In genomic region chr10:126218174-126218573, GRCh38 we compare ENCODE assay signal across 23 cellular contexts.
DNase-seq lines count a peak whose midpoint lies in the region; ATAC-seq, FAIRE-seq and TF ChIP-seq lines count a peak whose summit lies in the region.
"Had no signal": no experiment of that assay in that cellular context is flagged by ENCODE, and none has a peak within 500 bp of the region (broad histone marks: within the 10 kb centered on the region; RNA-seq: fewer than 3 reads in every experiment).

No MANE protein-coding gene starts in this region.

- no peak for TF ChIP-seq CTCF in HEK293 (tag by site-specific recombination; IDR thresholded peaks at IDR 0.05)
- TF ChIP-seq CTCF in H1 (IDR thresholded peaks at IDR 0.05; ENCODE audit: control extremely low read depth in 1 of 3, insufficient read depth in 1 of 3, low read depth in 1 of 3, low read length in 3 of 3), result no peak
- TF ChIP-seq CTCF in neural progenitor cell (IDR thresholded peaks at IDR 0.05), result no peak
- no peak for TF ChIP-seq CTCF in natural killer cell (IDR thresholded peaks at IDR 0.05)

- H3K27me3 Mint-ChIP-seq in neural progenitor cell (ENCODE audit: insufficient read depth, low read depth), result no peaks in the 10 kb centered on the region
- H3K27me3 Mint-ChIP-seq in natural killer cell (ENCODE audit: low read depth in 2 of 2), result peaks cover 14 to 17% of the 10 kb centered on the region in 2 donors

- DNase-seq in H1 (ENCODE audit: low read depth in 1 of 2, low spot score in 2 of 2) (no peak), neural progenitor cell (ENCODE audit: low spot score) (no peak), natural killer cell (no peak)
- DNase-seq: AML-193; Caco-2; Calu3; CD4-positive, alpha-beta T cell; CD8-positive, alpha-beta T cell; DMS79 treated with DMSO at 0.1 percent for 48 hours; GF-D8 had no signal

- H3K4me3 Mint-ChIP-seq in neural progenitor cell, result no peak overlapping the region
- no peak overlapping the region for H3K4me3 Mint-ChIP-seq in natural killer cell
- H3K4me3 Mint-ChIP-seq: B cell; CD4-positive, alpha-beta T cell; CD8-positive, alpha-beta T cell had no signal

- H3K4me1 Mint-ChIP-seq in neural progenitor cell (peaks cover 23% of the 10 kb centered on the region), natural killer cell (no peaks in the 10 kb centered on the region)
- H3K4me1 Mint-ChIP-seq: B cell had no signal

- H2BK12ac ChIP-seq in H1 (ENCODE audit: low read depth, low read length), result no peak overlapping the region

- H3K36me3 Mint-ChIP-seq in neural progenitor cell (no peaks in the 10 kb centered on the region), natural killer cell (no peaks in the 10 kb centered on the region)
- H3K36me3 Mint-ChIP-seq: CD8-positive, alpha-beta T cell had no signal

- no peaks in the 10 kb centered on the region for H4K20me1 ChIP-seq in H1 (replicated peaks in 1 of 2; ENCODE audit: control insufficient read depth in 1 of 2, insufficient read depth in 2 of 2, low read length in 2 of 2)
- no peaks in the 10 kb centered on the region for H4K20me1 ChIP-seq in neural progenitor cell (ENCODE audit: low read depth)
- H4K20me1 ChIP-seq: BLaER1 treated with 17β-estradiol and CSF1 and Interleukin-3, amounts not matched to agents 10 nM and 100 nM had no signal

- H3K36me3 ChIP-seq in HEK293 (ENCODE audit: control insufficient read depth in 2 of 2, insufficient read depth in 1 of 2, low read length in 2 of 2) (no peaks in the 10 kb centered on the region), H1 (ENCODE audit: control insufficient read depth in 2 of 4, insufficient read depth in 4 of 4, low read length in 3 of 4) (no peaks in the 10 kb centered on the region), neural progenitor cell (no peaks in the 10 kb centered on the region)
- H3K36me3 ChIP-seq: BLaER1 treated with 17β-estradiol and CSF1 and Interleukin-3, amounts not matched to agents 10 nM and 100 nM had no signal

- TF ChIP-seq EP300 in H1 (IDR thresholded peaks at IDR 0.05; ENCODE audit: borderline replicate concordance in 1 of 2, low read depth in 2 of 2, low read length in 2 of 2), result no peak

- H3K27me3 ChIP-seq in H1 (replicated peaks in 1 of 4; ENCODE audit: control insufficient read depth in 3 of 4, extremely low read depth in 1 of 4, insufficient read depth in 3 of 4, low read length in 3 of 4) (no peaks in the 10 kb centered on the region), neural progenitor cell (no peaks in the 10 kb centered on the region)
- H3K27me3 ChIP-seq: BLaER1 treated with 17β-estradiol and CSF1 and Interleukin-3, amounts not matched to agents 10 nM and 100 nM had no signal

- no peak overlapping the region for H3K9ac ChIP-seq in H1 (replicated peaks in 1 of 4; ENCODE audit: extremely low read depth in 1 of 4, low read depth in 3 of 4, low read length in 3 of 4)
- H3K9ac ChIP-seq in neural progenitor cell, result no peak overlapping the region
- H3K9ac ChIP-seq: BLaER1 treated with 17β-estradiol and CSF1 and Interleukin-3, amounts not matched to agents 10 nM and 100 nM had no signal

- H3K9me3 Mint-ChIP-seq in neural progenitor cell (no peaks in the 10 kb centered on the region), natural killer cell (no peaks in the 10 kb centered on the region)
- H3K9me3 Mint-ChIP-seq: CD4-positive, alpha-beta T cell; CD8-positive, alpha-beta T cell had no signal

- H2AK5ac ChIP-seq in H1 (ENCODE audit: low read depth, low read length), result no peak overlapping the region

- 96% methylated on average over 5 of the region's 5 CpGs; no CpG with 5 or more reads in 1 of the 2 experiments for WGBS in H1 (ENCODE audit: extremely low coverage in 1 of 2, insufficient coverage in 1 of 2, insufficient read length in 1 of 2, insufficient replicate concordance in 2 of 2, low coverage in 1 of 2, low lambda C conversion rate in 2 of 2, missing lambda C conversion rate in 1 of 2), 2 experiments

- POLR2A ChIA-PET in HEK293 (lab: Yijun Ruan, JAX) (no interaction called here), H1 (lab: Charles Lee; ENCODE audit: partially characterized antibody) (interaction anchor here (0.6 kb wide), 1 partner anchor 346 kb away, joined by 3 read pairs; no protein-coding TSS in a partner anchor)

- no peak overlapping the region for H3K27ac ChIP-seq in HEK293 (ENCODE audit: extremely low read depth, low read depth, low read length)
- no peak overlapping the region for H3K27ac ChIP-seq in H1 (ENCODE audit: low read depth, low read length)
- no peak overlapping the region for H3K27ac ChIP-seq in neural progenitor cell
- H3K27ac ChIP-seq: 22Rv1; A549; BLaER1 treated with 17β-estradiol and CSF1 and Interleukin-3, amounts not matched to agents 10 nM and 100 nM; C4-2B had no signal

- no peak for TF ChIP-seq POLR2A in H1 (IDR thresholded peaks at IDR 0.05; ENCODE audit: control extremely low read depth in 1 of 2, low read depth in 2 of 2, low read length in 2 of 2)

- no peak overlapping the region for H3K4me2 ChIP-seq in H1 (ENCODE audit: insufficient read depth in 1 of 2, low read depth in 2 of 2, low read length in 2 of 2)
- no peak overlapping the region for H3K4me2 ChIP-seq in neural progenitor cell
- H3K4me2 ChIP-seq: A549; BLaER1 treated with 17β-estradiol and CSF1 and Interleukin-3, amounts not matched to agents 10 nM and 100 nM had no signal

- ATAC-seq in HG02763 (IDR thresholded peaks at IDR 0.05; ENCODE audit: unreplicated experiment) (no peak), GM19467 (IDR thresholded peaks at IDR 0.05; ENCODE audit: unreplicated experiment) (no peak), natural killer cell (no peak)
- ATAC-seq: A549; CD8-positive, alpha-beta T cell; GM12878 had no signal

- intact Hi-C loops in natural killer cell (cut with micrococcal nuclease), result no loop called here

- H3K79me1 ChIP-seq in H1 (ENCODE audit: low read depth, low read length), result no peaks in the 10 kb centered on the region

- no peak overlapping the region for H3K23ac ChIP-seq in H1 (ENCODE audit: insufficient read length)

- H3K27ac Mint-ChIP-seq in neural progenitor cell (peak overlapping the region; percentile 34), natural killer cell (no peak overlapping the region)
- H3K27ac Mint-ChIP-seq: B cell; CD4-positive, alpha-beta T cell; CD8-positive, alpha-beta T cell had no signal

- CTCF ChIA-PET in HEK293 (lab: Yijun Ruan, JAX), result no interaction called here
- CTCF ChIA-PET in H1 (lab: Charles Lee; ENCODE audit: partially characterized antibody), result interaction anchor here (0.6 to 0.7 kb wide), 2 partner anchors 102 to 268 kb away, joined by 3 read pairs; no protein-coding TSS in a partner anchor

- H3K4me1 ChIP-seq in HEK293 (ENCODE audit: control insufficient read depth, insufficient read depth, low read length) (peaks cover 18% of the 10 kb centered on the region), H1 (replicated peaks in 1 of 4; ENCODE audit: control insufficient read depth in 3 of 4, insufficient read depth in 4 of 4, low read length in 3 of 4) (peaks cover 0 to 4% (median 3%) of the 10 kb centered on the region in 4 experiments; a peak in 4 of 7 replicates), neural progenitor cell (peaks cover 13% of the 10 kb centered on the region)
- H3K4me1 ChIP-seq: A549; BLaER1 treated with 17β-estradiol and CSF1 and Interleukin-3, amounts not matched to agents 10 nM and 100 nM; Caco-2 had no signal

- H3K18ac ChIP-seq in H1 (ENCODE audit: extremely low read depth, low read length), result no peak overlapping the region

- no peak overlapping the region for H3K4ac ChIP-seq in H1 (replicated peaks; ENCODE audit: insufficient read length, low read depth, low read length)

- peak; percentile 24 for FAIRE-seq in H1 (lab: Jason Lieb, UNC)
- FAIRE-seq: A549, D721Med, G401.6, GM12878, GM12892, GM18507 had no signal

- no peak overlapping the region for H2BK5ac ChIP-seq in H1 (ENCODE audit: low read depth, low read length)

- H2AFZ ChIP-seq in H1 (ENCODE audit: low read length), result no peak overlapping the region
- no peak overlapping the region for H2AFZ ChIP-seq in neural progenitor cell (replicated peaks)

- H3K14ac ChIP-seq in H1 (ENCODE audit: insufficient read length), result no peak overlapping the region

- H4K5ac ChIP-seq in H1 (ENCODE audit: insufficient read length, low read depth, low read length), result no peak overlapping the region

- no peak overlapping the region for H4K91ac ChIP-seq in H1 (replicated peaks; ENCODE audit: insufficient read length, low read length)

- H3K79me2 ChIP-seq in H1 (ENCODE audit: control insufficient read depth in 1 of 2, insufficient read depth in 2 of 2, low read length in 2 of 2) (no peaks in the 10 kb centered on the region), neural progenitor cell (ENCODE audit: low read depth) (no peaks in the 10 kb centered on the region)

- no peak overlapping the region for H2BK15ac ChIP-seq in H1 (ENCODE audit: low read length)

- TF ChIP-seq RAD21 in H1 (IDR thresholded peaks at IDR 0.05 in 1 of 2, conservative IDR thresholded peaks at IDR 0.05 in 1 of 2; ENCODE audit: low read depth in 2 of 2, low read length in 2 of 2), result no peak

- no peak overlapping the region for H3K56ac ChIP-seq in H1 (replicated peaks; ENCODE audit: insufficient read length, low read depth, low read length)

- H2BK120ac ChIP-seq in H1 (replicated peaks; ENCODE audit: low read depth, low read length), result no peak overlapping the region

- H3K4me3 ChIP-seq in HEK293 (ENCODE audit: low read depth, low read length), result no peak overlapping the region
- H3K4me3 ChIP-seq in H1 (ENCODE audit: extremely low read depth in 1 of 4, insufficient read depth in 2 of 4, low read depth in 3 of 4, low read length in 4 of 4), result no peak overlapping the region
- H3K4me3 ChIP-seq in neural progenitor cell, result no peak overlapping the region
- H3K4me3 ChIP-seq: A549; BLaER1 treated with 17β-estradiol and CSF1 and Interleukin-3, amounts not matched to agents 10 nM and 100 nM; GM12878 had no signal

- peaks cover 6% of the 10 kb centered on the region for H3F3A ChIP-seq in neural progenitor cell (ENCODE audit: low read depth)

- no peak overlapping the region for H2BK20ac ChIP-seq in H1 (ENCODE audit: low read length)

- H4K8ac ChIP-seq in H1 (ENCODE audit: extremely low read depth, insufficient read depth, low read length), result no peak overlapping the region

- no peaks in the 10 kb centered on the region for H3K23me2 ChIP-seq in H1 (ENCODE audit: low read depth, low read length)

- H3K9me3 ChIP-seq in HEK293 (ENCODE audit: control insufficient read depth, insufficient read depth, low read depth, low read length) (no peaks in the 10 kb centered on the region), H1 (ENCODE audit: insufficient read depth in 2 of 2, low read depth in 1 of 2, low read length in 1 of 2) (no peaks in the 10 kb centered on the region), neural progenitor cell (ENCODE audit: low read depth) (no peaks in the 10 kb centered on the region)
- H3K9me3 ChIP-seq: A549; BLaER1 treated with 17β-estradiol and CSF1 and Interleukin-3, amounts not matched to agents 10 nM and 100 nM; Caco-2 had no signal

TF ChIP-seq in HEK293, 187 proteins besides CTCF, POLR2A, EP300 and RAD21 (continues in another document):
- no peak for TF ChIP-seq ZNF155 (tag by site-specific recombination; IDR thresholded peaks at IDR 0.05)

TF ChIP-seq in H1, 55 proteins besides CTCF, POLR2A, EP300 and RAD21 (continues in another document):
- no peak for TF ChIP-seq CTBP2 (IDR thresholded peaks at IDR 0.05; ENCODE audit: borderline replicate concordance, insufficient read depth, insufficient read length, low read length)
- no peak for TF ChIP-seq HDAC6 (IDR thresholded peaks at IDR 0.05; ENCODE audit: low read depth, low read length)
- TF ChIP-seq TEAD4 (IDR thresholded peaks at IDR 0.05; ENCODE audit: low read depth, low read length), result no peak
